In the genomic region with DNA sequence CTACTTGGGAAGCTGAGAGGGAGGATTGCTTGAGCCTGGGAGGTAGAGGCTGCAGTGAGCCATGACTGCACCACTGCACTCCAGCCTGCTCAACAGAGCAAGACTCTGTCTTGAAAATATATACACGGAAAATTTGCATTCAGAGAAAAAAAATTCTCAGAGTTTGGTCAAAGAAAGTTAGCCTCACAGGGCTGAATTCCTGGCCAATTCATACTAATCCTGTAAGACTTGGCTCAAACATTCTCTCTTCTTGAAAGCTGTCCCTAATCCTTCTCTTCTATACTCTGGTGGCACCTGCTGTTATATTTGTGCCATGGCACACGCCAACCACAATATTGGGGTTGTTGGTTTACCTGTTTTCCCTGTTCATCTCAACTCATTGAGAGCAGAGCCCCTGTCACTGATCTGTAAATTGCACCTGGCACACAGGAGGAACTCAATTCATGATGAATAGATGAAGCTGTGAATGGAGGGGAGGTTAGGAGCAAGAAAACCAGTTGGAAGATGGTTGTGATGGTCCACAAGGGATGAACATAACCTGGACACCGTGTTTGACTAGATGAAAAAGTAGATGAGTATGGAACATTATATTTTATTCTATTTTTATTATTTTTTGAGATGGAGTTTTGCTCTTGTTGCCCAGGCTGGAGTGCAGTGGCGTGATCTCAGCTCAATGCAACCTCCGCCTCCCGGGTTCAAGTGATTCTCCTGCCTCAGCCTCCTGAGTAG, we compare ENCODE assay signal across 1 cellular context.
A peak's percentile ranks its signal among the peaks of the same experiment; 100 is the strongest.
TF ChIP-seq lines count a peak whose summit lies in the region.

No MANE protein-coding gene starts in this region.

TF ChIP-seq in HepG2, 621 proteins besides CTCF, POLR2A, EP300 and RAD21 (continued from another document):
- TF ChIP-seq ZFP62 (CRISPR knock-in tag; IDR thresholded peaks at IDR 0.05) (no peak), ESRRA (CRISPR knock-in tag; IDR thresholded peaks at IDR 0.05; ENCODE audit: low read depth) (no peak), NFE2L1 (CRISPR knock-in tag; IDR thresholded peaks at IDR 0.05; ENCODE audit: borderline replicate concordance) (no peak), PTBP1 (IDR thresholded peaks at IDR 0.05; ENCODE audit: low read depth, low read length, poor library complexity, severe bottlenecking) (no peak), NFE2 (CRISPR knock-in tag; IDR thresholded peaks at IDR 0.05) (no peak), SMAD3 (CRISPR knock-in tag; IDR thresholded peaks at IDR 0.05) (0 out of 2 replicates have a peak, but pooled peaks have one; percentile 73), KLF15 (CRISPR knock-in tag; IDR thresholded peaks at IDR 0.05; ENCODE audit: borderline replicate concordance) (no peak), HNRNPUL1 (IDR thresholded peaks at IDR 0.05; ENCODE audit: low read depth, low read length) (no peak), DR1 (CRISPR knock-in tag; IDR thresholded peaks at IDR 0.05) (no peak), ZNF3 (CRISPR knock-in tag; IDR thresholded peaks at IDR 0.05) (no peak), NFIC (IDR thresholded peaks at IDR 0.05; ENCODE audit: low read length) (no peak), GTF2F1 (IDR thresholded peaks at IDR 0.05; ENCODE audit: low read length) (no peak), AHR (CRISPR knock-in tag; IDR thresholded peaks at IDR 0.05) (no peak), THYN1 (CRISPR knock-in tag; IDR thresholded peaks at IDR 0.05; ENCODE audit: borderline replicate concordance, low read depth) (no peak), FOXK2 (IDR thresholded peaks at IDR 0.05) (no peak), HDAC6 (IDR thresholded peaks at IDR 0.05; ENCODE audit: low read depth, low read length) (no peak), KAT2B (IDR thresholded peaks at IDR 0.05; ENCODE audit: borderline replicate concordance, low read depth, low read length) (no peak), IKZF1 (IDR thresholded peaks at IDR 0.05) (no peak), MEIS2 (CRISPR knock-in tag; IDR thresholded peaks at IDR 0.05) (no peak)
- TF ChIP-seq, protein P1, sequence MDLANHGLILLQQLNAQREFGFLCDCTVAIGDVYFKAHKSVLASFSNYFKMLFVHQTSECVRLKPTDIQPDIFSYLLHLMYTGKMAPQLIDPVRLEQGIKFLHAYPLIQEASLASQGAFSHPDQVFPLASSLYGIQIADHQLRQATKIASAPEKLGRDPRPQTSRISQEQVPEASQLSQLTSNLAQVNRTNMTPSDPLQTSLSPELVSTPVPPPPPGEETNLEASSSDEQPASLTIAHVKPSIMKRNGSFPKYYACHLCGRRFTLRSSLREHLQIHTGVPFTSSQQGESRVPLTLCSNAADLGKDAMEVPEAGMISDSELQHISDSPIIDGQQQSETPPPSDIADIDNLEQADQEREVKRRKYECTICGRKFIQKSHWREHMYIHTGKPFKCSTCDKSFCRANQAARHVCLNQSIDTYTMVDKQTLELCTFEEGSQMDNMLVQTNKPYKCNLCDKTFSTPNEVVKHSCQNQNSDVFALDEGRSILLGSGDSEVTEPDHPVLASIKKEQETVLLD (CRISPR knock-in tag; IDR thresholded peaks at IDR 0.05; ENCODE audit: low read depth) = no peak
- TF ChIP-seq, protein P2, sequence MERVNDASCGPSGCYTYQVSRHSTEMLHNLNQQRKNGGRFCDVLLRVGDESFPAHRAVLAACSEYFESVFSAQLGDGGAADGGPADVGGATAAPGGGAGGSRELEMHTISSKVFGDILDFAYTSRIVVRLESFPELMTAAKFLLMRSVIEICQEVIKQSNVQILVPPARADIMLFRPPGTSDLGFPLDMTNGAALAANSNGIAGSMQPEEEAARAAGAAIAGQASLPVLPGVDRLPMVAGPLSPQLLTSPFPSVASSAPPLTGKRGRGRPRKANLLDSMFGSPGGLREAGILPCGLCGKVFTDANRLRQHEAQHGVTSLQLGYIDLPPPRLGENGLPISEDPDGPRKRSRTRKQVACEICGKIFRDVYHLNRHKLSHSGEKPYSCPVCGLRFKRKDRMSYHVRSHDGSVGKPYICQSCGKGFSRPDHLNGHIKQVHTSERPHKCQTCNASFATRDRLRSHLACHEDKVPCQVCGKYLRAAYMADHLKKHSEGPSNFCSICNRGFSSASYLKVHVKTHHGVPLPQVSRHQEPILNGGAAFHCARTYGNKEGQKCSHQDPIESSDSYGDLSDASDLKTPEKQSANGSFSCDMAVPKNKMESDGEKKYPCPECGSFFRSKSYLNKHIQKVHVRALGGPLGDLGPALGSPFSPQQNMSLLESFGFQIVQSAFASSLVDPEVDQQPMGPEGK (CRISPR knock-in tag; IDR thresholded peaks at IDR 0.05) = peak; percentile 11; the same call in 1 of the 2 replicates
- TF ChIP-seq, protein P3, sequence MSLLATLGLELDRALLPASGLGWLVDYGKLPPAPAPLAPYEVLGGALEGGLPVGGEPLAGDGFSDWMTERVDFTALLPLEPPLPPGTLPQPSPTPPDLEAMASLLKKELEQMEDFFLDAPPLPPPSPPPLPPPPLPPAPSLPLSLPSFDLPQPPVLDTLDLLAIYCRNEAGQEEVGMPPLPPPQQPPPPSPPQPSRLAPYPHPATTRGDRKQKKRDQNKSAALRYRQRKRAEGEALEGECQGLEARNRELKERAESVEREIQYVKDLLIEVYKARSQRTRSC (CRISPR knock-in tag; IDR thresholded peaks at IDR 0.05; ENCODE audit: low read depth) = no peak
- TF ChIP-seq, protein P4, sequence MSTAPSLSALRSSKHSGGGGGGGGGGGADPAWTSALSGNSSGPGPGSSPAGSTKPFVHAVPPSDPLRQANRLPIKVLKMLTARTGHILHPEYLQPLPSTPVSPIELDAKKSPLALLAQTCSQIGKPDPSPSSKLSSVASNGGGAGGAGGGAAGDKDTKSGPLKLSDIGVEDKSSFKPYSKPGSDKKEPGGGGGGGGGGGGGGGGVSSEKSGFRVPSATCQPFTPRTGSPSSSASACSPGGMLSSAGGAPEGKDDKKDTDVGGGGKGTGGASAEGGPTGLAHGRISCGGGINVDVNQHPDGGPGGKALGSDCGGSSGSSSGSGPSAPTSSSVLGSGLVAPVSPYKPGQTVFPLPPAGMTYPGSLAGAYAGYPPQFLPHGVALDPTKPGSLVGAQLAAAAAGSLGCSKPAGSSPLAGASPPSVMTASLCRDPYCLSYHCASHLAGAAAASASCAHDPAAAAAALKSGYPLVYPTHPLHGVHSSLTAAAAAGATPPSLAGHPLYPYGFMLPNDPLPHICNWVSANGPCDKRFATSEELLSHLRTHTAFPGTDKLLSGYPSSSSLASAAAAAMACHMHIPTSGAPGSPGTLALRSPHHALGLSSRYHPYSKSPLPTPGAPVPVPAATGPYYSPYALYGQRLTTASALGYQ (CRISPR knock-in tag; IDR thresholded peaks at IDR 0.05) = no peak
- TF ChIP-seq, protein P5, sequence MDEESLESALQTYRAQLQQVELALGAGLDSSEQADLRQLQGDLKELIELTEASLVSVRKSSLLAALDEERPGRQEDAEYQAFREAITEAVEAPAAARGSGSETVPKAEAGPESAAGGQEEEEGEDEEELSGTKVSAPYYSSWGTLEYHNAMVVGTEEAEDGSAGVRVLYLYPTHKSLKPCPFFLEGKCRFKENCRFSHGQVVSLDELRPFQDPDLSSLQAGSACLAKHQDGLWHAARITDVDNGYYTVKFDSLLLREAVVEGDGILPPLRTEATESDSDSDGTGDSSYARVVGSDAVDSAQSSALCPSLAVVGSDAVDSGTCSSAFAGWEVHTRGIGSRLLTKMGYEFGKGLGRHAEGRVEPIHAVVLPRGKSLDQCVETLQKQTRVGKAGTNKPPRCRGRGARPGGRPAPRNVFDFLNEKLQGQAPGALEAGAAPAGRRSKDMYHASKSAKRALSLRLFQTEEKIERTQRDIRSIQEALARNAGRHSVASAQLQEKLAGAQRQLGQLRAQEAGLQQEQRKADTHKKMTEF (CRISPR knock-in tag; IDR thresholded peaks at IDR 0.05) = peak; percentile 52; the same call in 1 of the 2 replicates
- TF ChIP-seq, protein P6, sequence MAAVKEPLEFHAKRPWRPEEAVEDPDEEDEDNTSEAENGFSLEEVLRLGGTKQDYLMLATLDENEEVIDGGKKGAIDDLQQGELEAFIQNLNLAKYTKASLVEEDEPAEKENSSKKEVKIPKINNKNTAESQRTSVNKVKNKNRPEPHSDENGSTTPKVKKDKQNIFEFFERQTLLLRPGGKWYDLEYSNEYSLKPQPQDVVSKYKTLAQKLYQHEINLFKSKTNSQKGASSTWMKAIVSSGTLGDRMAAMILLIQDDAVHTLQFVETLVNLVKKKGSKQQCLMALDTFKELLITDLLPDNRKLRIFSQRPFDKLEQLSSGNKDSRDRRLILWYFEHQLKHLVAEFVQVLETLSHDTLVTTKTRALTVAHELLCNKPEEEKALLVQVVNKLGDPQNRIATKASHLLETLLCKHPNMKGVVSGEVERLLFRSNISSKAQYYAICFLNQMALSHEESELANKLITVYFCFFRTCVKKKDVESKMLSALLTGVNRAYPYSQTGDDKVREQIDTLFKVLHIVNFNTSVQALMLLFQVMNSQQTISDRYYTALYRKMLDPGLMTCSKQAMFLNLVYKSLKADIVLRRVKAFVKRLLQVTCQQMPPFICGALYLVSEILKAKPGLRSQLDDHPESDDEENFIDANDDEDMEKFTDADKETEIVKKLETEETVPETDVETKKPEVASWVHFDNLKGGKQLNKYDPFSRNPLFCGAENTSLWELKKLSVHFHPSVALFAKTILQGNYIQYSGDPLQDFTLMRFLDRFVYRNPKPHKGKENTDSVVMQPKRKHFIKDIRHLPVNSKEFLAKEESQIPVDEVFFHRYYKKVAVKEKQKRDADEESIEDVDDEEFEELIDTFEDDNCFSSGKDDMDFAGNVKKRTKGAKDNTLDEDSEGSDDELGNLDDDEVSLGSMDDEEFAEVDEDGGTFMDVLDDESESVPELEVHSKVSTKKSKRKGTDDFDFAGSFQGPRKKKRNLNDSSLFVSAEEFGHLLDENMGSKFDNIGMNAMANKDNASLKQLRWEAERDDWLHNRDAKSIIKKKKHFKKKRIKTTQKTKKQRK (IDR thresholded peaks at IDR 0.05; ENCODE audit: low read length) = no peak
- TF ChIP-seq, protein P7, sequence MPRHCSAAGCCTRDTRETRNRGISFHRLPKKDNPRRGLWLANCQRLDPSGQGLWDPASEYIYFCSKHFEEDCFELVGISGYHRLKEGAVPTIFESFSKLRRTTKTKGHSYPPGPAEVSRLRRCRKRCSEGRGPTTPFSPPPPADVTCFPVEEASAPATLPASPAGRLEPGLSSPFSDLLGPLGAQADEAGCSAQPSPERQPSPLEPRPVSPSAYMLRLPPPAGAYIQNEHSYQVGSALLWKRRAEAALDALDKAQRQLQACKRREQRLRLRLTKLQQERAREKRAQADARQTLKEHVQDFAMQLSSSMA (CRISPR knock-in tag; IDR thresholded peaks at IDR 0.05) = peak; percentile 74
